23 cellular contexts compared by ENCODE assay signal in the genomic region with DNA sequence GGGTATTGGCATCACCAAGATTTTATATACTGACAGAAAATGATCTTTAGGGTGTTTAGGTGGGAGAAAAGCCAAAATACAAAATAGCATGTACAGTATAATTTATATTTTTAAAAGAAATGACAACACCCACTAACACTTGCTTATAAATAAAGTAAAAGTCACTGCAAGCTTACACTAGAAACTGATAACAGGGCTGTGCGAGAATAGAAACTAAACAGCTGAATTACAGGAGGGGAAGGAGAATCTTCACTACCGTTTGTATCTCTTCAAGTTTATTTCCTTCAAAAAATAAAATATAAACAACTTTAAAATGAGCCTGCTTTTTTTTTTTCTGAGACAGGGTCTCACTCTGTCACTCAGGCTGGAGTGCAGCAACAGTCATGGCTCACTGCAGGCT.
"Had no signal": no experiment of that assay in that cellular context is flagged by ENCODE, and none has a peak within 500 bp of the region (broad histone marks: within the 10 kb centered on the region; RNA-seq: fewer than 3 reads in every experiment).

No MANE protein-coding gene starts in this region.

- H3K9me3 ChIP-seq: colonic mucosa, gastrocnemius medialis, right lobe of liver, stomach, suprapubic skin, tibial nerve had no signal

- H3K4me3 ChIP-seq: colonic mucosa, dorsolateral prefrontal cortex, gastrocnemius medialis, neural progenitor cell, right lobe of liver, skin epidermis, stomach, suprapubic skin, tibial nerve had no signal

- H3K27ac ChIP-seq: colonic mucosa, dorsolateral prefrontal cortex, gastrocnemius medialis, neural progenitor cell, right lobe of liver, skin epidermis, stomach, suprapubic skin, tibial nerve, VCaP had no signal

- H3K27me3 ChIP-seq: colonic mucosa, dorsolateral prefrontal cortex, gastrocnemius medialis, neural progenitor cell, right lobe of liver, stomach, suprapubic skin, tibial nerve had no signal

- DNase-seq: activated CD4-positive, alpha-beta memory T cell treated with anti-CD3 and anti-CD28 coated beads, Interleukin-2, amount 10 ng/mL, durations not matched to agents 7 days and 5 days; activated CD4-positive, alpha-beta T cell treated with anti-CD3 and anti-CD28 coated beads, Interleukin-2, amount 10 ng/mL, durations not matched to agents 24 days and 14 days; activated gamma-delta T cell treated with Interleukin-2 at 50 U/mL for 16 hours; activated T-cell treated with anti-CD3 and anti-CD28 coated beads for 4 hours; colonic mucosa; dorsolateral prefrontal cortex; effector memory CD8-positive, alpha-beta T cell; gastrocnemius medialis; head of caudate nucleus; hypothalamus; posterior cingulate gyrus; right lobe of liver; stimulated activated CD4-positive, alpha-beta T cell treated with anti-CD3 and anti-CD28 coated beads, Interleukin-2, amount 100 ng/mL, for 24 hours; stomach had no signal

- ATAC-seq: activated CD4-positive, CD25-positive, alpha-beta regulatory T cell treated with anti-CD3 and anti-CD28 coated beads, Interleukin-2, amount 50 U/mL, for 24 hours; effector memory CD8-positive, alpha-beta T cell; esophagus mucosa; gastrocnemius medialis; right lobe of liver; stimulated activated effector memory CD8-positive, alpha-beta T cell treated with anti-CD3 and anti-CD28 coated beads, Interleukin-12 subunit alpha, Interleukin-12 subunit beta, amount 100 ng/mL, for 72 hours had no signal

- H3K4me3 Mint-ChIP-seq: activated CD4-positive, alpha-beta memory T cell treated with anti-CD3 and anti-CD28 coated beads, Interleukin-2, amount 10 ng/mL, durations not matched to agents 7 days and 5 days; activated CD4-positive, alpha-beta T cell treated with anti-CD3 and anti-CD28 coated beads, Interleukin-2, amount 10 ng/mL, durations not matched to agents 24 days and 14 days; activated naive CD4-positive, alpha-beta T cell treated with anti-CD3 and anti-CD28 coated beads, Interleukin-2, amount 50 U/mL, for 24 hours; effector memory CD8-positive, alpha-beta T cell; neural progenitor cell; stimulated activated effector memory CD8-positive, alpha-beta T cell treated with anti-CD3 and anti-CD28 coated beads, Interleukin-12 subunit alpha, Interleukin-12 subunit beta, amount 100 ng/mL, for 72 hours had no signal

- H3K9me3 Mint-ChIP-seq: activated CD4-positive, alpha-beta memory T cell treated with anti-CD3 and anti-CD28 coated beads, Interleukin-2, amount 10 ng/mL, durations not matched to agents 7 days and 5 days; activated CD4-positive, alpha-beta T cell treated with anti-CD3 and anti-CD28 coated beads, Interleukin-2, amount 10 ng/mL, durations not matched to agents 24 days and 14 days; activated naive CD4-positive, alpha-beta T cell treated with anti-CD3 and anti-CD28 coated beads, Interleukin-2, amount 50 U/mL, for 24 hours; effector memory CD8-positive, alpha-beta T cell; neural progenitor cell; stimulated activated effector memory CD8-positive, alpha-beta T cell treated with anti-CD3 and anti-CD28 coated beads, Interleukin-12 subunit alpha, Interleukin-12 subunit beta, amount 100 ng/mL, for 72 hours had no signal

- H3K27me3 Mint-ChIP-seq: activated CD4-positive, alpha-beta memory T cell treated with anti-CD3 and anti-CD28 coated beads, Interleukin-2, amount 10 ng/mL, durations not matched to agents 7 days and 5 days; activated CD4-positive, alpha-beta T cell treated with anti-CD3 and anti-CD28 coated beads, Interleukin-2, amount 10 ng/mL, durations not matched to agents 24 days and 14 days; activated naive CD4-positive, alpha-beta T cell treated with anti-CD3 and anti-CD28 coated beads, Interleukin-2, amount 50 U/mL, for 24 hours; effector memory CD8-positive, alpha-beta T cell had no signal

- H3K27ac Mint-ChIP-seq: activated CD4-positive, alpha-beta memory T cell treated with anti-CD3 and anti-CD28 coated beads, Interleukin-2, amount 10 ng/mL, durations not matched to agents 7 days and 5 days; activated CD4-positive, alpha-beta T cell treated with anti-CD3 and anti-CD28 coated beads, Interleukin-2, amount 10 ng/mL, durations not matched to agents 24 days and 14 days; neural progenitor cell had no signal
